26 cellular contexts compared by ENCODE assay signal in genomic region chr17:50549969-50550368, GRCh38. TPM values are rescaled to one million over a fixed set of nuclear protein-coding genes. Genes with fewer than 3 reads are reported as not detected.
"Had no signal": no experiment of that assay in that cellular context is flagged by ENCODE, and none has a peak within 500 bp of the region (broad histone marks: within the 10 kb centered on the region; RNA-seq: fewer than 3 reads in every experiment).

No MANE protein-coding gene starts in this region.

- H3K27ac ChIP-seq: KMS-11 had no signal

- ATAC-seq: activated CD4-positive, CD25-positive, alpha-beta regulatory T cell treated with anti-CD3 and anti-CD28 coated beads, Interleukin-2, amount 50 U/mL, for 24 hours; activated CD8-positive, alpha-beta T cell treated with anti-CD3 and anti-CD28 coated beads for 36 hours; activated T-cell treated with anti-CD3 and anti-CD28 coated beads, Interleukin-2, amount 50 U/mL, for 72 hours had no signal

- H3K4me2 ChIP-seq: KMS-11, SK-N-SH had no signal

- H3K9me3 ChIP-seq: SJCRH30, SK-N-SH had no signal

- DNase-seq: activated CD4-positive, alpha-beta T cell treated with anti-CD3 and anti-CD28 coated beads for 4 hours; activated CD8-positive, alpha-beta memory T cell treated with anti-CD3 and anti-CD28 coated beads, Interleukin-2, amount 50 U/mL, for 4 hours; activated CD8-positive, alpha-beta T cell treated with anti-CD3 and anti-CD28 coated beads for 36 hours; activated gamma-delta T cell treated with Interleukin-2 at 50 U/mL for 16 hours; activated naive CD4-positive, alpha-beta T cell treated with anti-CD3 and anti-CD28 coated beads, Interleukin-2, amount 10 ng/mL, durations not matched to agents 7 days and 5 days; activated naive CD8-positive, alpha-beta T cell treated with anti-CD3 and anti-CD28 coated beads for 36 hours; activated T-cell treated with anti-CD3 and anti-CD28 coated beads, Interleukin-2, amount 50 U/mL, for 72 hours; MM.1S; NCI-H1105; NCI-H1436; NCI-H1694 treated with DMSO at 0.1 percent for 48 hours; NCI-H2029 treated with DMSO at 0.1 percent for 48 hours; NCI-H345; NCI-H510A; NCI-H526 treated with DMSO at 0.1 percent for 48 hours; NCI-H82; SJCRH30; SK-N-SH; T-helper 1 cell had no signal

- H3K9ac ChIP-seq: KMS-11, SK-N-SH had no signal

- H3K27me3 ChIP-seq: SJCRH30 had no signal

- H3K36me3 ChIP-seq: SJCRH30 had no signal

- H3K27me3 Mint-ChIP-seq: activated CD8-positive, alpha-beta T cell treated with anti-CD3 and anti-CD28 coated beads for 36 hours; activated naive CD8-positive, alpha-beta T cell treated with anti-CD3 and anti-CD28 coated beads for 36 hours had no signal

- H3K4me1 Mint-ChIP-seq: activated naive CD8-positive, alpha-beta T cell treated with anti-CD3 and anti-CD28 coated beads for 36 hours had no signal

- H3K36me3 Mint-ChIP-seq: activated naive CD4-positive, alpha-beta T cell treated with anti-CD3 and anti-CD28 coated beads, Interleukin-2, amount 10 ng/mL, durations not matched to agents 7 days and 5 days had no signal

- H3K27ac Mint-ChIP-seq: activated CD8-positive, alpha-beta T cell treated with anti-CD3 and anti-CD28 coated beads for 36 hours; activated naive CD4-positive, alpha-beta T cell treated with anti-CD3 and anti-CD28 coated beads, Interleukin-2, amount 10 ng/mL, durations not matched to agents 7 days and 5 days; activated naive CD8-positive, alpha-beta T cell treated with anti-CD3 and anti-CD28 coated beads for 36 hours; activated T-cell treated with anti-CD3 and anti-CD28 coated beads, Interleukin-2, amount 50 U/mL, for 72 hours; activated T-helper 2 cell treated with anti-CD3 and anti-CD28 coated beads, Interferon-gamma antibody, Interleukin-2, Interleukin-4, amounts not matched to agents 10 μg/mL and 5 μg/mL and 100 μg/mL, durations not matched to agents 14 hours and 24 hours and 36 hours; T-helper 2 cell treated with Interferon-gamma antibody and Interleukin-4, amounts not matched to agents 5 μg/mL and 100 μg/mL, for 36 hours had no signal

- H3K4me3 ChIP-seq: SJCRH30 had no signal

- H3K9me3 Mint-ChIP-seq: activated CD8-positive, alpha-beta T cell treated with anti-CD3 and anti-CD28 coated beads for 36 hours; activated naive CD4-positive, alpha-beta T cell treated with anti-CD3 and anti-CD28 coated beads, Interleukin-2, amount 10 ng/mL, durations not matched to agents 7 days and 5 days; activated naive CD8-positive, alpha-beta T cell treated with anti-CD3 and anti-CD28 coated beads for 36 hours; activated T-cell treated with anti-CD3 and anti-CD28 coated beads, Interleukin-2, amount 50 U/mL, for 72 hours; activated T-helper 2 cell treated with anti-CD3 and anti-CD28 coated beads, Interferon-gamma antibody, Interleukin-2, Interleukin-4, amounts not matched to agents 10 μg/mL and 5 μg/mL and 100 μg/mL, durations not matched to agents 14 hours and 24 hours and 36 hours; T-helper 2 cell treated with Interferon-gamma antibody and Interleukin-4, amounts not matched to agents 5 μg/mL and 100 μg/mL, for 36 hours had no signal

- H3K4me3 Mint-ChIP-seq: activated CD8-positive, alpha-beta T cell treated with anti-CD3 and anti-CD28 coated beads for 36 hours; activated naive CD4-positive, alpha-beta T cell treated with anti-CD3 and anti-CD28 coated beads, Interleukin-2, amount 10 ng/mL, durations not matched to agents 7 days and 5 days; activated naive CD8-positive, alpha-beta T cell treated with anti-CD3 and anti-CD28 coated beads for 36 hours; activated T-cell treated with anti-CD3 and anti-CD28 coated beads, Interleukin-2, amount 50 U/mL, for 72 hours; T-helper 2 cell treated with Interferon-gamma antibody and Interleukin-4, amounts not matched to agents 5 μg/mL and 100 μg/mL, for 36 hours had no signal

RNA-seq across cellular contexts. Expression of gene CACNA1G, which starts 10.5 kb away (rescaled TPM):
- total RNA-seq: activated T-helper 2 cell treated with anti-CD3 and anti-CD28 coated beads, Interferon-gamma antibody, Interleukin-2, Interleukin-4, amounts not matched to agents 10 μg/mL and 5 μg/mL and 100 μg/mL, durations not matched to agents 14 hours and 24 hours and 36 hours; bronchial epithelial cell; OCI-LY7 had no signal

RNA-seq across cellular contexts. Expression of gene EPN3, which starts 17.4 kb away (rescaled TPM):
- total RNA-seq: activated CD8-positive, alpha-beta T cell treated with anti-CD3 and anti-CD28 coated beads for 36 hours; activated naive CD8-positive, alpha-beta T cell treated with anti-CD3 and anti-CD28 coated beads for 36 hours; activated T-cell treated with anti-CD3 and anti-CD28 coated beads, Interleukin-2, amount 50 U/mL, for 72 hours; activated T-helper 2 cell treated with anti-CD3 and anti-CD28 coated beads, Interferon-gamma antibody, Interleukin-2, Interleukin-4, amounts not matched to agents 10 μg/mL and 5 μg/mL and 100 μg/mL, durations not matched to agents 14 hours and 24 hours and 36 hours; RPMI7951; SJCRH30 had no signal

RNA-seq across cellular contexts. Expression of gene MYCBPAP, which starts 41.7 kb away (rescaled TPM):
- total RNA-seq: RPMI7951, SJCRH30 had no signal
